17 cellular contexts compared by ENCODE assay signal in the genomic region with DNA sequence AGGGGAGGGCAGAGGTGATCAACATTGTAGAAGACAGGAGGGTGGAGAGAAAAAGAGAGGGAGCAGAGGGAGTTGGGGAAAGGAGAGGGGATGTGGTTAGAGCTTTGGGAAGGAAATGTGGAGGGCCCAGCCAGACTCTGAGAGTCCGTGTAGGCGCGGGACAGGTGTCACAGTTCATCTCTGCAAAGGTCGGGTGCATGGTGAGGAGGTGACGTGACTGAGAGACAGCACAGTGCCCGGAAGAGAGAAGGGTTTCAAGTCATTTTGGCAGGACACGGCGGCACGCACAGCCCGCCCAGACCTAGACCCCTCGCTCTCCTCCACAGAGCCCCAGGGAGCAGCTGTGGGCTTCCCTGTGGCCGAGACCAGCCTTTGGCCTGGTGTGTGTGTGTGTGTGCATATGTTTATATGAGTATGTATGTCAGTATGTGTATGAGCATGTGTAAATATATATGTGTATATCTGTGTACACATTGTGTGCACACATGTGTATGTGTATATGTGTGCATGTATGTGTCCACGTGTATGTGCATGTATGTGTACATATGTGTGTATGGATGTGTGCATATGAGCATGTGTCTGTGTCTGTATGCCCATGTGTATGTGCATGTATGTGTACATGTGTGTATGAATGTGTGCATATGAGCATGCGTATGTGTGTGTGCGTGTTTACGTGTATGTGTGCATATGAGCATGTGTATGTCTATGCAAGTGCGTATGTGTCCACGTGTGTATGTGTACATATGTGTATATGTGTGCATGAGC.
DNase-seq lines count a peak whose midpoint lies in the region; ATAC-seq, FAIRE-seq and TF ChIP-seq lines count a peak whose summit lies in the region.
"Had no signal": no experiment of that assay in that cellular context is flagged by ENCODE, and none has a peak within 500 bp of the region (broad histone marks: within the 10 kb centered on the region; RNA-seq: fewer than 3 reads in every experiment).

No MANE protein-coding gene starts in this region.

- peak overlapping the region; percentile 85 for H3K27ac ChIP-seq in MM.1S (ENCODE audit: low read length)
- H3K27ac ChIP-seq: left ventricle myocardium inferior, neural progenitor cell, vagina had no signal

- DNase-seq in GM10248 (ENCODE audit: extremely low spot score) (peak; percentile 79), MM.1S (peak; percentile 89), frontal cortex (ENCODE audit: low spot score in 2 of 2) (no peak), HuH-7 (ENCODE audit: low spot score) (no peak), NCI-H748 treated with DMSO at 0.1 percent for 48 hours (lab: John Stamatoyannopoulos, UW) (no peak)
- DNase-seq: amygdala; CD8-positive, alpha-beta memory T cell; effector CD8-positive, alpha-beta T cell; left ventricle myocardium inferior; NCI-H1694; small intestine had no signal

- peak overlapping the region; percentile 50 for H3K9ac ChIP-seq in MM.1S (ENCODE audit: low read length)
- H3K9ac ChIP-seq: neural progenitor cell had no signal

- POLR2A ChIA-PET in GM10248 (lab: Yijun Ruan, JAX), result no interaction called here

- H4K20me1 ChIP-seq in MM.1S (ENCODE audit: insufficient read depth, low read length), result no peaks in the 10 kb centered on the region

- H3K36me3 ChIP-seq in MM.1S (replicated peaks; ENCODE audit: insufficient read depth, low read length), result no peaks in the 10 kb centered on the region
- H3K36me3 ChIP-seq: HAP-1, left ventricle myocardium inferior, neural progenitor cell, vagina had no signal

- H3K27me3 ChIP-seq in MM.1S (replicated peaks; ENCODE audit: insufficient read depth, low read length), result no peaks in the 10 kb centered on the region
- H3K27me3 ChIP-seq: vagina had no signal

- peak overlapping the region; percentile 99 for H3K4me2 ChIP-seq in MM.1S (ENCODE audit: low read depth, low read length)
- H3K4me2 ChIP-seq: neural progenitor cell had no signal

- H2AFZ ChIP-seq in MM.1S (ENCODE audit: low read length), result no peak overlapping the region
- H2AFZ ChIP-seq: neural progenitor cell had no signal

- no peaks in the 10 kb centered on the region for H3K9me2 ChIP-seq in MM.1S (replicated peaks; ENCODE audit: insufficient read depth, low read length)

- peaks cover 30% of the 10 kb centered on the region for H3F3A ChIP-seq in MM.1S (ENCODE audit: insufficient read depth, low read length)

- ATAC-seq in GM18907 (IDR thresholded peaks at IDR 0.05; ENCODE audit: unreplicated experiment) (peak; percentile 51), HG02588 (IDR thresholded peaks at IDR 0.05; ENCODE audit: unreplicated experiment) (peak; percentile 63), HG02623 (IDR thresholded peaks at IDR 0.05; ENCODE audit: unreplicated experiment) (no peak)

- CTCF ChIA-PET in GM10248 (lab: Yijun Ruan, JAX), result no interaction called here

- TF ChIP-seq CTCF in GM10248 (IDR thresholded peaks at IDR 0.05; ENCODE audit: control extremely low read depth, extremely low read depth, low read depth, missing control alignments) (no peak), MM.1S (IDR thresholded peaks at IDR 0.05; ENCODE audit: low read length) (no peak)

- H3K79me2 ChIP-seq in MM.1S (ENCODE audit: low read length), result no peaks in the 10 kb centered on the region

- FAIRE-seq in frontal cortex (lab: Jason Lieb, UNC), result no peak
- FAIRE-seq: small intestine had no signal

- peak overlapping the region; percentile 32; the same call in 1 of the 2 replicates for H3K4me3 ChIP-seq in MM.1S (ENCODE audit: low read length)
- H3K4me3 ChIP-seq: HAP-1, left ventricle myocardium inferior, neural progenitor cell, vagina had no signal

- peaks cover 23% of the 10 kb centered on the region for H3K4me1 ChIP-seq in MM.1S (ENCODE audit: low read length)
- H3K4me1 ChIP-seq: neural progenitor cell had no signal

- H3K9me3 ChIP-seq in MM.1S (replicated peaks; ENCODE audit: insufficient read depth, low read length), result no peaks in the 10 kb centered on the region
- H3K9me3 ChIP-seq: HAP-1, left ventricle myocardium inferior, vagina had no signal

Comparison
In these comparisons a context has a peak if more than half of its experiments do, and no peak if none do; other contexts are left out.
1. DNase-seq: peak in GM10248 (single experiment) and MM.1S (single experiment); none in frontal cortex (0 of 2), HuH-7 (single experiment) and NCI-H748 treated with DMSO at 0.1 percent for 48 hours (single experiment).